19 cellular contexts compared by ENCODE assay signal in genomic region chr15:73572296-73572695, GRCh38.
"Had no signal": no experiment of that assay in that cellular context is flagged by ENCODE, and none has a peak within 500 bp of the region (broad histone marks: within the 10 kb centered on the region; RNA-seq: fewer than 3 reads in every experiment).

No MANE protein-coding gene starts in this region.

- H3K79me2 ChIP-seq: parathyroid adenoma had no signal

- H3K9me3 Mint-ChIP-seq: brain; memory B cell; naive thymus-derived CD8-positive, alpha-beta T cell; stimulated activated naive B cell treated with anti-CD40 and anti-IgM and Interleukin-4, amounts not matched to agents 10 μg/mL and 1 μg/mL and 100 μg/mL, for 72 hours had no signal

- ATAC-seq: activated CD8-positive, alpha-beta T cell treated with anti-CD3 and anti-CD28 coated beads, Interleukin-2, amount 10 ng/mL, durations not matched to agents 7 days and 5 days; naive thymus-derived CD8-positive, alpha-beta T cell; stimulated activated naive B cell treated with anti-CD40 and anti-IgM and Interleukin-4, amounts not matched to agents 10 μg/mL and 1 μg/mL and 100 μg/mL, for 72 hours had no signal

- H3K4me3 Mint-ChIP-seq: activated CD8-positive, alpha-beta T cell treated with anti-CD3 and anti-CD28 coated beads, Interleukin-2, amount 10 ng/mL, durations not matched to agents 7 days and 5 days; activated naive CD8-positive, alpha-beta T cell; brain; memory B cell; naive thymus-derived CD8-positive, alpha-beta T cell; stimulated activated naive B cell treated with anti-CD40 and anti-IgM and Interleukin-4, amounts not matched to agents 10 μg/mL and 1 μg/mL and 100 μg/mL, for 72 hours had no signal

- H3K4me1 Mint-ChIP-seq: memory B cell had no signal

- H3K4me3 ChIP-seq: colonic mucosa, esophagus squamous epithelium, left ventricle myocardium inferior, mucosa of descending colon had no signal

- H3K9ac ChIP-seq: parathyroid adenoma had no signal

- H3K9me3 ChIP-seq: colonic mucosa, esophagus squamous epithelium, left ventricle myocardium inferior, mucosa of descending colon, neutrophil had no signal

- H2AFZ ChIP-seq: parathyroid adenoma had no signal

- H3K27me3 ChIP-seq: colonic mucosa, esophagus squamous epithelium, neutrophil had no signal

- H3K27me3 Mint-ChIP-seq: activated naive CD8-positive, alpha-beta T cell; brain; memory B cell; naive thymus-derived CD8-positive, alpha-beta T cell; stimulated activated naive B cell treated with anti-CD40 and anti-IgM and Interleukin-4, amounts not matched to agents 10 μg/mL and 1 μg/mL and 100 μg/mL, for 72 hours had no signal

- DNase-seq: activated CD4-positive, CD25-positive, alpha-beta regulatory T cell treated with anti-CD3 and anti-CD28 coated beads, Interleukin-2, amount 50 U/mL, for 72 hours; activated CD8-positive, alpha-beta memory T cell treated with anti-CD3 and anti-CD28 coated beads, Interleukin-2, amount 50 U/mL, for 48 hours; activated CD8-positive, alpha-beta T cell treated with anti-CD3 and anti-CD28 coated beads, Interleukin-2, amount 10 ng/mL, durations not matched to agents 7 days and 5 days; activated effector memory CD4-positive, alpha-beta T cell treated with anti-CD3 and anti-CD28 coated beads, Interleukin-2, amount 50 U/mL, for 16 hours; central memory CD4-positive, alpha-beta T cell; colonic mucosa; esophagus squamous epithelium; hypothalamus; left ventricle myocardium inferior; mucosa of descending colon; naive thymus-derived CD8-positive, alpha-beta T cell; stimulated activated CD4-positive, alpha-beta T cell treated with anti-CD3 and anti-CD28 coated beads, Interleukin-2, amount 100 ng/mL, for 48 hours; stimulated activated naive B cell treated with anti-CD40 and anti-IgM and Interleukin-4, amounts not matched to agents 10 μg/mL and 1 μg/mL and 100 μg/mL, for 72 hours; T-helper 9 cell had no signal

- H3K27ac Mint-ChIP-seq: activated CD8-positive, alpha-beta T cell treated with anti-CD3 and anti-CD28 coated beads, Interleukin-2, amount 10 ng/mL, durations not matched to agents 7 days and 5 days; activated naive CD8-positive, alpha-beta T cell; memory B cell had no signal

- H3K27ac ChIP-seq: left ventricle myocardium inferior, neutrophil had no signal
